In the genomic region with DNA sequence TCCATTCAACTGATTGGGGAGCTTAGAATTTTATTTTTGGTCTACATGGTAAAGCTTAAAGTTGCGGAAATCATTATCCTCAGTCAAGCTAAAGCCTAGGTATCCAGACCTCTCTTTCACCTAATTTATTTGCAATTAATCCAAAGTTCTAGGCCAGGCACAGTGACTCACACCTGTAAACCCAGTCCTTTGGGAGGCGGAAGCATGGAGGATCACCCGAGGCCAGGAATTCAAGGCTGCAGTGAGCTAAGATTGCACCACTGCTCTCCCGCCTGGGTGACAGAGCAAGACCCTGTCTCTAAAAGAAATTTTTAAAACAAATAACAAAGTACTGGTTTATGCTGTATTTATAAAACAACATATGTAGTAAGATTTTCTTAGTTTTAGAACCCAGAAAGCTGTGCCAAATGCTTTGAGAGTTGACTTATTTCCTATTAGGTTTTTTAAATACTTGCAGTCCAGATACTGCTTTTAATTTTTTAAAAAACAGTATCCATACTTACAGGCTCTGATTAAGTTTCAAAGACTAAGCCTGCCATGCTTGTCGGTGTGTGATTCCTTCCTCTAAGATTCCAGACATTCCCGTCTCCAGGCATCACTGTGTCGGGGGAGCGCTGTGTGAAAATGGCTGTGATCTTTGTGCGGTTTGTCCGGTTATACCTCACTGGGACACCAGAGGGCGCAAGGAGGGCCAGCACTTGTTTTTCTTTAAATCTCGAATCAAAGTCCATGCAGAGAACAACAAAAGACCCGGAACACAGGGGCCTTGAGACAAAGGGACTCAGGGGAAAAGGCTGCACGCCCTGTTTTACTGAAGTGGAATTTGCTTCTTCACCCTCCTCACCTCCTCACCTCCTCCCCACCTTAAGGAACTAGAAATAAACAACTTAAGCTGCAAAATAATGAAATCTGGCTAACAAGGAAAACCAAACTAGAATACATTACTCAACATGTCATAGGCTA, we compare ENCODE assay signal across 8 cellular contexts.
DNase-seq lines count a peak whose midpoint lies in the region; ATAC-seq lines count a peak whose summit lies in the region.

No MANE protein-coding gene starts in this region.

- H3K27ac ChIP-seq in cingulate gyrus (ENCODE audit: low read depth, low read length): peak overlapping the region; percentile 81

- ATAC-seq in GM19035 (IDR thresholded peaks at IDR 0.05; ENCODE audit: unreplicated experiment) (peak; percentile 91), HG03342 (IDR thresholded peaks at IDR 0.05; ENCODE audit: unreplicated experiment) (peak; percentile 96)

- DNase-seq in AML-193 (lab: John Stamatoyannopoulos, UW) (peak; percentile 62 to 65), NCI-H345 treated with DMSO at 0.1 percent for 48 hours (lab: John Stamatoyannopoulos, UW; ENCODE audit: unreplicated experiment) (peak; percentile 77), left kidney (ENCODE audit: low read depth, low spot score) (peak; percentile 98)
- peak; percentile 72 to 74 for DNase-seq in activated CD4-positive, alpha-beta T cell treated with anti-CD3 and anti-CD28 coated beads for 24 hours (ENCODE audit: low read depth in 2 of 2)
- DNase-seq in stimulated activated CD4-positive, alpha-beta T cell treated with anti-CD3 and anti-CD28 coated beads, Interleukin-2, amount 100 ng/mL, for 24 hours: peak; percentile 85 to 86

Comparison
In these comparisons a context has a peak if more than half of its experiments do, and no peak if none do; other contexts are left out.
1. Peak in every context shown above with its lines: DNase-seq, ATAC-seq and H3K27ac ChIP-seq.